Comparison of ENCODE assay signal across 29 cellular contexts in genomic region chrX:17774053-17774452, GRCh38.
"Had no signal": no experiment of that assay in that cellular context is flagged by ENCODE, and none has a peak within 500 bp of the region (broad histone marks: within the 10 kb centered on the region; RNA-seq: fewer than 3 reads in every experiment).

No MANE protein-coding gene starts in this region.

- DNase-seq: naive thymus-derived CD8-positive, alpha-beta T cell; nephron progenitor cell; occipital lobe; ovary; posterior cingulate gyrus; psoas muscle; right cardiac atrium; right lobe of liver; sigmoid colon; small intestine; stimulated activated CD4-positive, alpha-beta T cell treated with anti-CD3 and anti-CD28 coated beads, Interleukin-15, amount 100 ng/mL, for 24 hours; stimulated activated CD4-positive, alpha-beta T cell treated with anti-CD3 and anti-CD28 coated beads, Interleukin-2, amount 100 ng/mL, for 24 hours; stimulated activated CD4-positive, alpha-beta T cell treated with anti-CD3 and anti-CD28 coated beads, Interleukin-2, amount 100 ng/mL, for 48 hours; stimulated activated CD4-positive, alpha-beta T cell treated with anti-CD3 and anti-CD28 coated beads, Interleukin-4, amount 100 ng/mL, for 24 hours; stimulated activated naive B cell treated with anti-CD40 and anti-IgM and Interleukin-4, amounts not matched to agents 10 μg/mL and 1 μg/mL and 100 μg/mL, for 72 hours; stimulated activated naive CD4-positive, alpha-beta T cell treated with Interleukin-2 at 50 U/mL for 16 hours; stomach; tibial artery; transverse colon; upper lobe of right lung; uterus had no signal

- H3K9me3 Mint-ChIP-seq: natural killer cell treated with Interleukin-12 subunit alpha and Interleukin-12 subunit beta and Interleukin-15 and Interleukin-18, amount 100 ng/mL, for 72 hours; neural progenitor cell; stimulated activated effector memory CD8-positive, alpha-beta T cell treated with anti-CD3 and anti-CD28 coated beads, Interleukin-12 subunit alpha, Interleukin-12 subunit beta, amount 100 ng/mL, for 72 hours; stimulated activated naive B cell treated with anti-CD40 and anti-IgM and Interleukin-4, amounts not matched to agents 10 μg/mL and 1 μg/mL and 100 μg/mL, for 72 hours; stimulated activated naive CD8-positive, alpha-beta T cell treated with anti-CD3 and anti-CD28 coated beads, Interleukin-15, Interleukin-2, amounts not matched to agents 100 ng/mL and 50 ng/mL, for 24 hours; type B pancreatic cell had no signal

- H3K27ac Mint-ChIP-seq: naive thymus-derived CD8-positive, alpha-beta T cell; natural killer cell treated with Interleukin-12 subunit alpha and Interleukin-12 subunit beta and Interleukin-15 and Interleukin-18, amount 100 ng/mL, for 72 hours; nephron progenitor cell; neural progenitor cell; progenitor cell of endocrine pancreas; stimulated activated effector memory CD8-positive, alpha-beta T cell treated with anti-CD3 and anti-CD28 coated beads, Interleukin-12 subunit alpha, Interleukin-12 subunit beta, amount 100 ng/mL, for 72 hours; stimulated activated naive B cell treated with anti-CD40 and anti-IgM and Interleukin-4, amounts not matched to agents 10 μg/mL and 1 μg/mL and 100 μg/mL, for 72 hours; stimulated activated naive CD8-positive, alpha-beta T cell treated with anti-CD3 and anti-CD28 coated beads, Interleukin-15, Interleukin-2, amounts not matched to agents 100 ng/mL and 50 ng/mL, for 24 hours; type B pancreatic cell had no signal

- H3K79me2 ChIP-seq: parathyroid adenoma had no signal

- H3K4me2 ChIP-seq: neural progenitor cell had no signal

- H3K9ac ChIP-seq: neural progenitor cell, parathyroid adenoma had no signal

- H3K27ac ChIP-seq: neural progenitor cell, ovary, parathyroid adenoma, psoas muscle, right lobe of liver, sigmoid colon, stomach, thoracic aorta, tibial artery, transverse colon, upper lobe of right lung, uterus had no signal

- H3K36me3 Mint-ChIP-seq: naive thymus-derived CD8-positive, alpha-beta T cell; natural killer cell treated with Interleukin-12 subunit alpha and Interleukin-12 subunit beta and Interleukin-15 and Interleukin-18, amount 100 ng/mL, for 72 hours; neural progenitor cell; stimulated activated effector memory CD8-positive, alpha-beta T cell treated with anti-CD3 and anti-CD28 coated beads, Interleukin-12 subunit alpha, Interleukin-12 subunit beta, amount 100 ng/mL, for 72 hours; stimulated activated naive B cell treated with anti-CD40 and anti-IgM and Interleukin-4, amounts not matched to agents 10 μg/mL and 1 μg/mL and 100 μg/mL, for 72 hours; type B pancreatic cell had no signal

- H3K4me1 ChIP-seq: neural progenitor cell, parathyroid adenoma, psoas muscle, right lobe of liver, sigmoid colon, stomach, tibial artery, transverse colon, upper lobe of right lung, uterus had no signal

- H3K27me3 ChIP-seq: ovary, right lobe of liver, sigmoid colon, tibial artery, transverse colon, upper lobe of right lung, uterus had no signal

- H3K4me3 Mint-ChIP-seq: naive thymus-derived CD8-positive, alpha-beta T cell; natural killer cell treated with Interleukin-12 subunit alpha and Interleukin-12 subunit beta and Interleukin-15 and Interleukin-18, amount 100 ng/mL, for 72 hours; nephron progenitor cell; neural progenitor cell; stimulated activated effector memory CD8-positive, alpha-beta T cell treated with anti-CD3 and anti-CD28 coated beads, Interleukin-12 subunit alpha, Interleukin-12 subunit beta, amount 100 ng/mL, for 72 hours; stimulated activated naive B cell treated with anti-CD40 and anti-IgM and Interleukin-4, amounts not matched to agents 10 μg/mL and 1 μg/mL and 100 μg/mL, for 72 hours; stimulated activated naive CD8-positive, alpha-beta T cell treated with anti-CD3 and anti-CD28 coated beads, Interleukin-15, Interleukin-2, amounts not matched to agents 100 ng/mL and 50 ng/mL, for 24 hours; type B pancreatic cell had no signal

- FAIRE-seq: small intestine had no signal

- H3K4me1 Mint-ChIP-seq: nephron progenitor cell; neural progenitor cell; stimulated activated effector memory CD8-positive, alpha-beta T cell treated with anti-CD3 and anti-CD28 coated beads, Interleukin-12 subunit alpha, Interleukin-12 subunit beta, amount 100 ng/mL, for 72 hours; stimulated activated naive B cell treated with anti-CD40 and anti-IgM and Interleukin-4, amounts not matched to agents 10 μg/mL and 1 μg/mL and 100 μg/mL, for 72 hours had no signal

- H3K36me3 ChIP-seq: neural progenitor cell, ovary, right lobe of liver, sigmoid colon, stomach, thoracic aorta, tibial artery, transverse colon, upper lobe of right lung, uterus had no signal

- H3K9me3 ChIP-seq: ovary, psoas muscle, right lobe of liver, sigmoid colon, thoracic aorta, tibial artery, transverse colon, upper lobe of right lung, uterus had no signal

- H3K27me3 Mint-ChIP-seq: naive thymus-derived CD8-positive, alpha-beta T cell; progenitor cell of endocrine pancreas; stimulated activated naive CD8-positive, alpha-beta T cell treated with anti-CD3 and anti-CD28 coated beads, Interleukin-15, Interleukin-2, amounts not matched to agents 100 ng/mL and 50 ng/mL, for 24 hours; type B pancreatic cell had no signal

- H2AFZ ChIP-seq: neural progenitor cell, parathyroid adenoma had no signal

- H3K4me3 ChIP-seq: neural progenitor cell, ovary, psoas muscle, right lobe of liver, sigmoid colon, stomach, thoracic aorta, tibial artery, transverse colon, upper lobe of right lung, uterus had no signal
